ENCODE assay signal across 8 cellular contexts in genomic region chr6:32952817-32953739, GRCh38. TPM values are rescaled to one million over a fixed set of nuclear protein-coding genes. Genes with fewer than 3 reads are reported as not detected.
DNase-seq lines count a peak whose midpoint lies in the region; ATAC-seq and FAIRE-seq lines count a peak whose summit lies in the region.

Gene HLA-DMA, minus strand, starts transcription at chr6:32953097. Its CDS starts 61 bp downstream, at chr6:32953036.

- H3K36me3 ChIP-seq in HUES6 (ENCODE audit: control insufficient read depth, insufficient read depth, low read length) (no peaks in the 10 kb centered on the region), adipocyte (ENCODE audit: control insufficient read depth, insufficient read depth, low read length, severe bottlenecking) (no peaks in the 10 kb centered on the region), trophoblast cell (ENCODE audit: control insufficient read depth in 1 of 2, insufficient read depth in 2 of 2, low read length in 2 of 2) (no peaks in the 10 kb centered on the region)

- no peaks in the 10 kb centered on the region for H3K9me3 ChIP-seq in HUES6 (ENCODE audit: control insufficient read depth, insufficient read depth, low read depth, low read length)
- no peaks in the 10 kb centered on the region for H3K9me3 ChIP-seq in adipocyte (ENCODE audit: control insufficient read depth, low read length)
- H3K9me3 ChIP-seq in trophoblast cell (ENCODE audit: insufficient read depth, low read depth, low read length), result no peaks in the 10 kb centered on the region

- H3K18ac ChIP-seq in trophoblast cell (ENCODE audit: low read length), result no peak within 1 kb of the TSS

- no peak within 1 kb of the TSS for H3K27ac ChIP-seq in HUES6 (ENCODE audit: low read depth, low read length)
- H3K27ac ChIP-seq in trophoblast cell (ENCODE audit: low read depth, low read length), result no peak within 1 kb of the TSS

- H4K91ac ChIP-seq in trophoblast cell (ENCODE audit: low read depth, low read length), result no peak within 1 kb of the TSS

- no peaks in the 10 kb centered on the region for H3K79me2 ChIP-seq in trophoblast cell (ENCODE audit: control insufficient read depth, insufficient read depth, low read length, poor library complexity)

- H3K4ac ChIP-seq in trophoblast cell (ENCODE audit: low read depth, low read length), result no peak within 1 kb of the TSS

- no peak within 1 kb of the TSS for H4K8ac ChIP-seq in trophoblast cell (ENCODE audit: low read depth, low read length)

- H3K23ac ChIP-seq in trophoblast cell (ENCODE audit: low read length), result no peak within 1 kb of the TSS

- H3K4me1 ChIP-seq in HUES6 (ENCODE audit: control insufficient read depth, insufficient read depth, low read length), result peaks cover 8% of the 10 kb centered on the region; the same call in 1 of the 2 replicates
- peaks cover 40% of the 10 kb centered on the region for H3K4me1 ChIP-seq in adipocyte (ENCODE audit: control insufficient read depth, insufficient read depth, low read length)
- H3K4me1 ChIP-seq in trophoblast cell (ENCODE audit: control insufficient read depth in 1 of 2, insufficient read depth in 2 of 2, low read length in 2 of 2), result peaks cover 0 to 3% of the 10 kb centered on the region in 2 experiments

- no peak within 1 kb of the TSS for H2BK120ac ChIP-seq in trophoblast cell (ENCODE audit: insufficient read depth, low read length, poor library complexity)

- H3K9ac ChIP-seq in HUES6 (ENCODE audit: low read length) (no peak within 1 kb of the TSS), adipocyte (ENCODE audit: low read length) (peak within 1 kb of the TSS; percentile 58), trophoblast cell (ENCODE audit: low read length) (no peak within 1 kb of the TSS)

- H2AFZ ChIP-seq in trophoblast cell (ENCODE audit: insufficient read depth, low read length, poor library complexity), result no peak within 1 kb of the TSS

- peak within 1 kb of the TSS; percentile 34 for H3K4me3 ChIP-seq in HUES6 (ENCODE audit: low read depth, low read length)
- H3K4me3 ChIP-seq in adipocyte (ENCODE audit: low read length), result peak within 1 kb of the TSS; percentile 78
- no peak within 1 kb of the TSS for H3K4me3 ChIP-seq in trophoblast cell (ENCODE audit: low read depth, low read length)

- peak; percentile 86 for ATAC-seq in GM21529 (IDR thresholded peaks at IDR 0.05; ENCODE audit: unreplicated experiment)
- ATAC-seq in Right ventricle myocardium superior (ENCODE audit: poor library complexity), result peak; percentile 99

- no peaks in the 10 kb centered on the region for H3K79me1 ChIP-seq in trophoblast cell (ENCODE audit: low read length)

- H2AK5ac ChIP-seq in trophoblast cell (ENCODE audit: low read length), result no peak within 1 kb of the TSS

- peak; percentile 89 for FAIRE-seq in G401.6 (lab: Jason Lieb, UNC)

- peak within 1 kb of the TSS; percentile 41 for H4K12ac ChIP-seq in trophoblast cell (ENCODE audit: low read depth, low read length)

- intact Hi-C loops in Right ventricle myocardium superior (cut with DNase I), result no loop called here

- peak; percentile 96 for DNase-seq in SKM-1 treated with dmso at 0.1 percent for 144 hours (lab: John Stamatoyannopoulos, UW; ENCODE audit: unreplicated experiment)
- peak; percentile 96 for DNase-seq in adipocyte (ENCODE audit: low read depth)
- DNase-seq in Right ventricle myocardium superior, result peak; percentile 86
- peak; percentile 95 to 96 for DNase-seq in trophoblast cell
- no peak for DNase-seq in T1000 (lab: John Stamatoyannopoulos, UW)

- H2BK12ac ChIP-seq in trophoblast cell (ENCODE audit: low read length), result no peak within 1 kb of the TSS

- H3K14ac ChIP-seq in trophoblast cell (ENCODE audit: low read length), result no peak within 1 kb of the TSS

- H3K4me2 ChIP-seq in trophoblast cell (ENCODE audit: low read length), result no peak within 1 kb of the TSS

- no CpG with 5 or more reads among the region's 10 CpGs for WGBS in trophoblast cell (ENCODE audit: extremely low coverage, insufficient coverage, insufficient read length)

- no peaks in the 10 kb centered on the region for H3K27me3 ChIP-seq in HUES6 (ENCODE audit: control insufficient read depth, insufficient read depth, low read length)
- H3K27me3 ChIP-seq in adipocyte (replicated peaks; ENCODE audit: control insufficient read depth, insufficient read depth, low read length), result no peaks in the 10 kb centered on the region
- H3K27me3 ChIP-seq in trophoblast cell (ENCODE audit: insufficient read depth, low read length), result no peaks in the 10 kb centered on the region

- no peak within 1 kb of the TSS for H2BK5ac ChIP-seq in trophoblast cell (ENCODE audit: low read depth, low read length, poor library complexity)

RNA-seq across cellular contexts. Expression of gene HLA-DMA, which starts in this region (rescaled TPM):
- total RNA-seq in Right ventricle myocardium superior, result 16.3 TPM
- polyA plus RNA-seq in trophoblast cell (2013), result 8.5 and 8.8 TPM in 2 replicates
